Comparison of ENCODE assay signal across 8 cellular contexts in the genomic region with DNA sequence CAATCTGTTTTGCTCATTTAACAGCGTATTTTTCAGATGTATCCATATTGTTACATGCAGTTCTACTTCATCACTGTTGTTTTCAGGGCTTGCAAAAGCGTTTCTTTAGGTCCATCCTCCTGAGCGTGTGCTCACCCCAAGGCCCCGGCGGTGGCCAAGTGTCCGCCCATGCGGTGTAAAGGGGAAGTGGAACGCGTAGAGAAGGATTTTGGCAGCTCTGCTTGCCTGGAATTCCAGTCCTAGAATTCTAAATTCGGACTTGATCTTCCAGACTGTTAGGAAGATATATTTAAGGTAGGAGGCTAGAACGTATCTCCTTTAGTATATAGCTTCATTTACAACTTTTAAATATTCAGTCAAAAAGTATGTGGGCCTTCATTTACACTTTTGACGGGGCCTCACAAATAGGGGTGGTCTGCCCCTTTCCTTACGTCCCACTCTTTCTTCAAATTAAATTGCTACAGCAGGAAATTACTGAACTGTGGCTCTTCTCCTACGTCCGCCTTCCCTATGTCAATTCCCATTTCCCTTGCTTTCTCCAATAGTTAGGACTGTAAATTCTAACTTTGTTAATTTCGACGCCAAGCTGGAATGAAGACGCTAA. TPM values are rescaled to one million over a fixed set of nuclear protein-coding genes. Genes with fewer than 3 reads are reported as not detected.
DNase-seq lines count a peak whose midpoint lies in the region; ATAC-seq and TF ChIP-seq lines count a peak whose summit lies in the region.

No MANE protein-coding gene starts in this region.

- no peak for TF ChIP-seq EP300 in transverse colon (IDR thresholded peaks at IDR 0.05; ENCODE audit: low read depth)

- CTCF ChIA-PET in Panc1 (lab: Charles Lee): interaction anchor here (0.5 to 0.7 kb wide), 5 partner anchors 40 to 428 kb away, joined by 3 to 9 read pairs (median 3); no protein-coding TSS in a partner anchor

- POLR2A ChIA-PET in Panc1 (lab: Charles Lee): interaction anchor here (0.7 to 1.3 kb wide), 7 partner anchors 9 to 442 kb away, joined by 3 to 19 read pairs (median 5); partner anchors contain the start of gene CMSS1

- in situ Hi-C loops in Panc1 (cut with HindIII; ENCODE audit: low pct_unique_long_range_greater_than_20kb, low sequenced_read_pairs): no loop called here
- in situ Hi-C loops in transverse colon (cut with MboI; ENCODE audit: low pct_ligation_motif_present in 1 of 4, low pct_unique_long_range_greater_than_20kb in 1 of 4, low sequenced_read_pairs in 3 of 4): loop anchor here in 1 of 4 donors (25.0 kb wide), 1 partner anchor 198 kb away; no protein-coding TSS in a partner anchor

- TF ChIP-seq CTCF in Panc1 (IDR thresholded peaks at IDR 0.05) (no peak), lung (IDR thresholded peaks at IDR 0.05; ENCODE audit: control extremely low read depth, extremely low read depth) (no peak), transverse colon (IDR thresholded peaks at IDR 0.05) (peak in 1 of 5 experiments; percentile 24)

- intact Hi-C loops in Right ventricle myocardium inferior (cut with DNase I): no loop called here
- intact Hi-C loops in cardiac septum (cut with DNase I): loop anchor here (5.0 kb wide), 1 partner anchor 443 kb away; the partner anchor contains the start of gene CMSS1
- intact Hi-C loops in Panc1 (cut with micrococcal nuclease; ENCODE audit: unreplicated experiment): no loop called here
- intact Hi-C loops in transverse colon (cut with DNase I; ENCODE audit: low total_unique reads): no loop called here

- peak; percentile 57 for ATAC-seq in Right ventricle myocardium inferior
- peak; percentile 35 for ATAC-seq in Panc1
- ATAC-seq in lung (ENCODE audit: insufficient read depth, low FRiP score): no peak

- H3K27me3 ChIP-seq in Panc1 (ENCODE audit: control insufficient read depth, insufficient read depth, low read length) (no peaks in the 10 kb centered on the region), lung (ENCODE audit: control insufficient read depth, insufficient read depth) (no peaks in the 10 kb centered on the region), transverse colon (no peaks in the 10 kb centered on the region)

- BruUV-seq in Panc1 (replicated peaks; lab: Mats Ljungman, UMichigan): TSS peak; percentile 98

- H3K4me1 ChIP-seq in Panc1 (ENCODE audit: control insufficient read depth, insufficient read depth, low read length): peaks cover 28% of the 10 kb centered on the region
- peaks cover 4 to 12% of the 10 kb centered on the region in 2 donors for H3K4me1 ChIP-seq in lung (ENCODE audit: control insufficient read depth in 2 of 2, insufficient read depth in 2 of 2, low read length in 2 of 2)
- H3K4me1 ChIP-seq in transverse colon: peaks cover 23 to 50% (median 28%) of the 10 kb centered on the region in 4 donors

- WGBS in lung, 2 donors: 18 to 21% methylated on average over 18 of the region's 18 CpGs
- WGBS in transverse colon (ENCODE audit: low coverage in 1 of 2), 2 donors: 36 to 47% methylated on average over 15 to 18 of the region's 18 CpGs

- H3K9me3 ChIP-seq in Panc1 (ENCODE audit: control insufficient read depth, insufficient read depth, low read depth, low read length): no peaks in the 10 kb centered on the region
- H3K9me3 ChIP-seq in lung (ENCODE audit: control insufficient read depth in 2 of 2, insufficient read depth in 1 of 2, low read length in 1 of 2): no peaks in the 10 kb centered on the region
- H3K9me3 ChIP-seq in transverse colon: no peaks in the 10 kb centered on the region

- no peaks in the 10 kb centered on the region for H3K36me3 ChIP-seq in Panc1 (ENCODE audit: control insufficient read depth, insufficient read depth, low read length)
- no peaks in the 10 kb centered on the region for H3K36me3 ChIP-seq in lung (ENCODE audit: control insufficient read depth in 2 of 2, insufficient read depth in 2 of 2, low read length in 2 of 2)
- H3K36me3 ChIP-seq in transverse colon: no peaks in the 10 kb centered on the region

- H3K27ac ChIP-seq in Panc1 (ENCODE audit: low read length) (peak overlapping the region; percentile 94), lung (ENCODE audit: low read depth in 1 of 2, low read length in 1 of 2) (peak overlapping the region; percentile 93 to 94), transverse colon (peak overlapping the region; percentile 93 to 96 (median 95))

- peak overlapping the region; percentile 97 to 100 for H3K4me3 ChIP-seq in Panc1 (ENCODE audit: low read depth in 2 of 2, low read length in 2 of 2)
- no peak overlapping the region for H3K4me3 ChIP-seq in lung
- H3K4me3 ChIP-seq in transverse colon: peak overlapping the region in 3 of 4 donors; percentile 8 to 71 (median 41)

- DNase-seq in Right ventricle myocardium inferior (ENCODE audit: missing footprints): peak; percentile 80
- no peak for DNase-seq in cardiac septum (ENCODE audit: low spot score)
- DNase-seq in Panc1 (ENCODE audit: low read depth, low spot score): no peak
- peak; percentile 64 for DNase-seq in dermis blood vessel endothelial cell
- peak; percentile 42 for DNase-seq in lung (ENCODE audit: low spot score)
- DNase-seq in transverse colon: peak; percentile 25
- DNase-seq in NCI-H187 treated with DMSO at 0.1 percent for 48 hours (lab: John Stamatoyannopoulos, UW): no peak
- no peak for DNase-seq in mesenteric fat pad (ENCODE audit: low spot score)

- TF ChIP-seq POLR2A in transverse colon (IDR thresholded peaks at IDR 0.05): no peak

RNA-seq across cellular contexts. Expression of gene TBC1D23, which starts 0.6 kb away (rescaled TPM):
- total RNA-seq in Right ventricle myocardium inferior (35.4 TPM), cardiac septum (35.1 TPM), Panc1 (2021; ENCODE audit: unreplicated experiment) (39.4 TPM), dermis blood vessel endothelial cell (46.1 and 49.1 TPM in 2 replicates), lung (10 to 100 TPM; 34.0 to 60.6 TPM), transverse colon (10 to 100 TPM; 15.5 to 42.5 (median 34.5) TPM), mesenteric fat pad (42.0 TPM)
- polyA plus RNA-seq in Panc1 (2012; ENCODE audit: insufficient read length): 11.7 TPM
- polyA plus RNA-seq in lung: 10 to 100 TPM; 15.7 to 19.8 TPM

Comparison
In these comparisons a context has a peak if more than half of its experiments do, and no peak if none do; other contexts are left out.
1. DNase-seq: peak in Right ventricle myocardium inferior (single experiment), dermis blood vessel endothelial cell (single experiment), lung (single experiment) and transverse colon (single experiment); none in cardiac septum (single experiment), Panc1 (single experiment), NCI-H187 treated with DMSO at 0.1 percent for 48 hours (single experiment) and mesenteric fat pad (single experiment).
2. Peak in every context shown above with its lines, with median percentiles within 50 percentile points of each other: H3K27ac ChIP-seq.